In genomic region chr1:214542275-214543199, GRCh38 we compare ENCODE assay signal across 29 cellular contexts. TPM values are rescaled to one million over a fixed set of nuclear protein-coding genes. Genes with fewer than 3 reads are reported as not detected.
DNase-seq lines count a peak whose midpoint lies in the region; ATAC-seq and TF ChIP-seq lines count a peak whose summit lies in the region.
"Had no signal": no experiment of that assay in that cellular context is flagged by ENCODE, and none has a peak within 500 bp of the region (broad histone marks: within the 10 kb centered on the region; RNA-seq: fewer than 3 reads in every experiment).

No MANE protein-coding gene starts in this region.

- 74% methylated on average over 11 of the region's 11 CpGs for WGBS in mammary epithelial cell (ENCODE audit: low coverage, missing lambda C conversion rate)

- H3K4me1 Mint-ChIP-seq in MCF 10A (ENCODE audit: insufficient read depth, unreplicated experiment) (peaks cover 87% of the 10 kb centered on the region), mesothelial cell of epicardium (peaks cover 66% of the 10 kb centered on the region)
- H3K4me1 Mint-ChIP-seq: B cell; naive thymus-derived CD8-positive, alpha-beta T cell; T-cell had no signal

- no peak for DNase-seq in MCF 10A (ENCODE audit: unreplicated experiment)
- DNase-seq in mammary epithelial cell = no peak
- peak; percentile 92 for DNase-seq in dermis blood vessel endothelial cell
- no peak for DNase-seq in mesothelial cell of epicardium (ENCODE audit: low spot score in 2 of 2, unreplicated experiment in 2 of 2)
- DNase-seq in omental fat pad (ENCODE audit: low spot score) = no peak
- DNase-seq in glomerular visceral epithelial cell (ENCODE audit: extremely low spot score) = no peak
- no peak for DNase-seq in stimulated activated CD4-positive, alpha-beta T cell treated with anti-CD3 and anti-CD28 coated beads, Interleukin-4, amount 100 ng/mL, for 24 hours
- DNase-seq: activated CD8-positive, alpha-beta memory T cell treated with anti-CD3 and anti-CD28 coated beads for 24 hours; activated gamma-delta T cell treated with Interleukin-2 at 50 U/mL for 16 hours; activated naive CD8-positive, alpha-beta T cell treated with anti-CD3 and anti-CD28 coated beads, Interleukin-2, amount 50 U/mL, for 24 hours; activated T-cell treated with anti-CD3 and anti-CD28 coated beads, Interleukin-2, amount 50 U/mL, for 1 hour; body of pancreas; effector CD4-positive, alpha-beta T cell; GOT3; kidney; naive thymus-derived CD8-positive, alpha-beta T cell; NCI-H1436 treated with DMSO at 0.1 percent for 48 hours; NCI-H2107; NCI-H510A; pancreas; right lobe of liver; stimulated activated CD4-positive, alpha-beta T cell treated with anti-CD3 and anti-CD28 coated beads, Interleukin-15, amount 100 ng/mL, for 24 hours; T-cell; uterus had no signal

- in situ Hi-C loops in mammary epithelial cell (cut with MboI; ENCODE audit: low sequenced_read_pairs in 2 of 2) = no loop called here

- dilution Hi-C loops in mammary epithelial cell (cut with HindIII; ENCODE audit: low sequenced_read_pairs) = loop anchor here (5.0 kb wide), 1 partner anchor 180 kb away; no protein-coding TSS in a partner anchor

- H3K27me3 Mint-ChIP-seq in MCF 10A (ENCODE audit: insufficient read depth, unreplicated experiment) (no peaks in the 10 kb centered on the region), mesothelial cell of epicardium (ENCODE audit: low read depth) (no peaks in the 10 kb centered on the region)

- H3K9me3 ChIP-seq in mammary epithelial cell (replicated peaks; ENCODE audit: insufficient read depth, low read length) (no peaks in the 10 kb centered on the region), subcutaneous abdominal adipose tissue (ENCODE audit: control insufficient read depth in 5 of 5, low read length in 5 of 5) (no peaks in the 10 kb centered on the region)
- H3K9me3 ChIP-seq: body of pancreas, pancreas, right lobe of liver, SJSA1, uterus had no signal

- intact Hi-C loops in MCF 10A (cut with micrococcal nuclease) = no loop called here
- intact Hi-C loops in mammary epithelial cell (cut with micrococcal nuclease) = no loop called here

- H3K36me3 Mint-ChIP-seq in MCF 10A (ENCODE audit: insufficient read depth, unreplicated experiment) = peaks cover 50% of the 10 kb centered on the region
- no peaks in the 10 kb centered on the region for H3K36me3 Mint-ChIP-seq in mesothelial cell of epicardium
- H3K36me3 Mint-ChIP-seq: naive thymus-derived CD8-positive, alpha-beta T cell; T-cell had no signal

- peaks cover 98% of the 10 kb centered on the region for H3K79me2 ChIP-seq in mammary epithelial cell (ENCODE audit: insufficient read depth, low read length)

- no peak for TF ChIP-seq CTCF in MCF 10A (IDR thresholded peaks at IDR 0.05; ENCODE audit: unreplicated experiment)
- no peak for TF ChIP-seq CTCF in mammary epithelial cell (conservative IDR thresholded peaks at IDR 0.05 in 1 of 2, IDR thresholded peaks at IDR 0.05 in 1 of 2; ENCODE audit: extremely low read depth in 1 of 2, insufficient read depth in 1 of 2, low read depth in 1 of 2, low read length in 2 of 2)
- no peak for TF ChIP-seq CTCF in mesothelial cell of epicardium (IDR thresholded peaks at IDR 0.05; ENCODE audit: unreplicated experiment)
- TF ChIP-seq CTCF in omental fat pad (IDR thresholded peaks at IDR 0.05) = no peak

- POLR2A ChIA-PET in MCF 10A (lab: Yijun Ruan, JAX) = interaction anchor here (0.6 to 12.3 kb wide), 14 partner anchors 7 to 947 kb away, joined by 3 to 223 read pairs (median 5); partner anchors contain the start of gene PTPN14

- no peak for ATAC-seq in omental fat pad (ENCODE audit: low FRiP score)
- ATAC-seq: activated naive CD8-positive, alpha-beta T cell treated with anti-CD3 and anti-CD28 coated beads, Interleukin-2, amount 50 U/mL, for 24 hours; body of pancreas; GM12878; K562; naive thymus-derived CD8-positive, alpha-beta T cell; pancreas; right lobe of liver; T-cell had no signal

- no peak overlapping the region for H3K4me2 ChIP-seq in mammary epithelial cell (ENCODE audit: insufficient read depth, low read depth, low read length)

- H3K4me3 Mint-ChIP-seq in MCF 10A (ENCODE audit: unreplicated experiment) (no peak overlapping the region), mesothelial cell of epicardium (no peak overlapping the region)
- H3K4me3 Mint-ChIP-seq: activated naive CD8-positive, alpha-beta T cell treated with anti-CD3 and anti-CD28 coated beads, Interleukin-2, amount 50 U/mL, for 24 hours; B cell; naive thymus-derived CD8-positive, alpha-beta T cell; T-cell had no signal

- peaks cover 10% of the 10 kb centered on the region for H3K36me3 ChIP-seq in mammary epithelial cell (ENCODE audit: insufficient read depth, low read length)
- H3K36me3 ChIP-seq in subcutaneous abdominal adipose tissue (ENCODE audit: control insufficient read depth in 5 of 5, insufficient read depth in 5 of 5, low read length in 5 of 5) = no peaks in the 10 kb centered on the region
- H3K36me3 ChIP-seq: pancreas, right lobe of liver, uterus had no signal

- peaks cover 21% of the 10 kb centered on the region for H4K20me1 ChIP-seq in mammary epithelial cell (ENCODE audit: insufficient read depth, low read length)

- no peak overlapping the region for H2AFZ ChIP-seq in mammary epithelial cell (ENCODE audit: low read depth, low read length)

- no peak overlapping the region for H3K4me3 ChIP-seq in mammary epithelial cell (replicated peaks in 1 of 3; ENCODE audit: insufficient read depth in 1 of 3, low read depth in 2 of 3, low read length in 3 of 3)
- H3K4me3 ChIP-seq in subcutaneous abdominal adipose tissue (ENCODE audit: low read depth in 1 of 5, low read length in 5 of 5) = no peak overlapping the region
- H3K4me3 ChIP-seq: body of pancreas, GM12878, K562, pancreas, right lobe of liver, SJSA1, uterus had no signal

- H3K27ac ChIP-seq in mammary epithelial cell (ENCODE audit: insufficient read depth, low read depth, low read length) (no peak overlapping the region), subcutaneous abdominal adipose tissue (ENCODE audit: low read depth, low read length) (peak overlapping the region; percentile 27)
- H3K27ac ChIP-seq: body of pancreas, pancreas, right lobe of liver, SJSA1 had no signal

- H3K4me1 ChIP-seq in mammary epithelial cell (ENCODE audit: insufficient read depth, low read length) = peaks cover 48% of the 10 kb centered on the region
- H3K4me1 ChIP-seq in subcutaneous abdominal adipose tissue (ENCODE audit: control insufficient read depth in 5 of 5, insufficient read depth in 5 of 5, low read length in 5 of 5) = peaks cover 4 to 58% (median 17%) of the 10 kb centered on the region in 5 donors
- H3K4me1 ChIP-seq: right lobe of liver, uterus had no signal

- H3K27me3 ChIP-seq in mammary epithelial cell (ENCODE audit: insufficient read depth, low read length) (no peaks in the 10 kb centered on the region), subcutaneous abdominal adipose tissue (ENCODE audit: control insufficient read depth in 5 of 5, insufficient read depth in 4 of 5, low read length in 5 of 5) (no peaks in the 10 kb centered on the region)
- H3K27me3 ChIP-seq: body of pancreas, pancreas, right lobe of liver, SJSA1, uterus had no signal

- H3K27ac Mint-ChIP-seq in MCF 10A (ENCODE audit: low read depth, unreplicated experiment) (peak overlapping the region; percentile 32), mesothelial cell of epicardium (peak overlapping the region; percentile 59)
- H3K27ac Mint-ChIP-seq: activated naive CD8-positive, alpha-beta T cell treated with anti-CD3 and anti-CD28 coated beads, Interleukin-2, amount 50 U/mL, for 24 hours; B cell; naive thymus-derived CD8-positive, alpha-beta T cell; T-cell had no signal

- BruUV-seq in MCF 10A (replicated peaks; lab: Mats Ljungman, UMichigan) (no TSS peak), mammary epithelial cell (replicated peaks; lab: Mats Ljungman, UMichigan) (no TSS peak)

- H3K9me3 Mint-ChIP-seq in MCF 10A (ENCODE audit: unreplicated experiment) = no peaks in the 10 kb centered on the region
- no peaks in the 10 kb centered on the region for H3K9me3 Mint-ChIP-seq in mesothelial cell of epicardium
- H3K9me3 Mint-ChIP-seq: activated naive CD8-positive, alpha-beta T cell treated with anti-CD3 and anti-CD28 coated beads, Interleukin-2, amount 50 U/mL, for 24 hours; naive thymus-derived CD8-positive, alpha-beta T cell; T-cell had no signal

- CTCF ChIA-PET in MCF 10A (lab: Yijun Ruan, JAX) (interaction anchor here (0.6 to 3.7 kb wide), 15 partner anchors 8 to 329 kb away, joined by 3 to 14 read pairs (median 4); partner anchors contain the start of gene PTPN14), mammary epithelial cell (lab: Charles Lee; ENCODE audit: low non-redundant PET) (no interaction called here)

- H3K9ac ChIP-seq in mammary epithelial cell (ENCODE audit: insufficient read depth, low read length) (no peak overlapping the region), subcutaneous abdominal adipose tissue (ENCODE audit: low read length in 5 of 5) (no peak overlapping the region)

RNA-seq across cellular contexts. Expression of gene PTPN14, which starts 8.9 kb away (rescaled TPM):
- total RNA-seq in MCF 10A (2022) = 240 and 243 TPM in 2 replicates
- total RNA-seq in mammary epithelial cell = 100 to 1,000 TPM; 152 to 157 TPM
- polyA plus RNA-seq in mammary epithelial cell = 52.9 TPM
- polyA minus RNA-seq in mammary epithelial cell = 116 TPM
- total RNA-seq in dermis blood vessel endothelial cell = 73.3 and 127 TPM in 2 replicates
- 71.8 to 75.8 TPM (median 74.9 TPM) in 3 replicates for total RNA-seq in mesothelial cell of epicardium
- 10 to 100 TPM; 27.1 to 39.1 (median 35.7) TPM for total RNA-seq in omental fat pad
- total RNA-seq: B cell had no signal
